ENCODE assay signal across 16 cellular contexts in genomic region chr20:48849779-48850178, GRCh38. TPM values are rescaled to one million over a fixed set of nuclear protein-coding genes. Genes with fewer than 3 reads are reported as not detected.
DNase-seq lines count a peak whose midpoint lies in the region; ATAC-seq and TF ChIP-seq lines count a peak whose summit lies in the region.
"Had no signal": no experiment of that assay in that cellular context is flagged by ENCODE, and none has a peak within 500 bp of the region (broad histone marks: within the 10 kb centered on the region; RNA-seq: fewer than 3 reads in every experiment).

No MANE protein-coding gene starts in this region.

- POLR2A ChIA-PET in HEK293 (lab: Yijun Ruan, JAX), result no interaction called here

- no peaks in the 10 kb centered on the region for H3K9me3 ChIP-seq in HEK293 (ENCODE audit: control insufficient read depth, insufficient read depth, low read depth, low read length)
- peaks cover 12% of the 10 kb centered on the region for H3K9me3 ChIP-seq in endodermal cell (ENCODE audit: control insufficient read depth, low read length)

- no peaks in the 10 kb centered on the region for H3K27me3 Mint-ChIP-seq in activated T-helper 17 cell treated with anti-CD3 and anti-CD28 coated beads, Interleukin-2, amount 50 U/mL, for 72 hours
- peaks cover 9% of the 10 kb centered on the region for H3K27me3 Mint-ChIP-seq in endodermal cell (ENCODE audit: insufficient read depth)
- H3K27me3 Mint-ChIP-seq: IgD-negative memory B cell had no signal

- H3K9ac ChIP-seq in endodermal cell (ENCODE audit: extremely low read depth, low read length, poor library complexity, severe bottlenecking), result no peak overlapping the region

- H3K36me3 ChIP-seq in HEK293 (ENCODE audit: control insufficient read depth in 2 of 2, insufficient read depth in 1 of 2, low read length in 2 of 2) (no peaks in the 10 kb centered on the region), endodermal cell (ENCODE audit: control insufficient read depth, insufficient read depth, low read length) (no peaks in the 10 kb centered on the region)

- CTCF ChIA-PET in HEK293 (lab: Yijun Ruan, JAX), result interaction anchor here (0.6 kb wide), 1 partner anchor 1186 kb away, joined by 3 read pairs; no protein-coding TSS in a partner anchor

- H3K4me3 ChIP-seq in HEK293 (ENCODE audit: low read depth, low read length), result no peak overlapping the region
- no peak overlapping the region for H3K4me3 ChIP-seq in endodermal cell (ENCODE audit: low read length)

- no peak for ATAC-seq in activated T-helper 17 cell treated with anti-CD3 and anti-CD28 coated beads, Interleukin-2, amount 50 U/mL, for 72 hours (replicated peaks)
- no peak for ATAC-seq in stimulated activated effector memory CD8-positive, alpha-beta T cell treated with anti-CD3 and anti-CD28 coated beads, Interleukin-12 subunit alpha, Interleukin-12 subunit beta, amount 100 ng/mL, for 72 hours
- ATAC-seq: CD8-positive, alpha-beta T cell had no signal

- DNase-seq in endodermal cell (no peak), mesenteric fat pad (ENCODE audit: low spot score) (no peak), NCI-H1694 treated with DMSO at 0.1 percent for 48 hours (lab: John Stamatoyannopoulos, UW) (no peak), Ammon's horn (ENCODE audit: low spot score) (no peak)
- DNase-seq in stimulated activated effector memory CD8-positive, alpha-beta T cell treated with anti-CD3 and anti-CD28 coated beads, Interleukin-12 subunit alpha, Interleukin-12 subunit beta, amount 100 ng/mL, for 72 hours (ENCODE audit: low spot score in 2 of 2), result no peak
- DNase-seq: CD8-positive, alpha-beta T cell; DND-41; HCEC 1CT; Karpas-422; NCI-H1694; NCI-H2081 treated with DMSO at 0.1 percent for 48 hours; NCI-H526 treated with DMSO at 0.1 percent for 48 hours; Right ventricle myocardium superior had no signal

- H3K27me3 ChIP-seq in endodermal cell (ENCODE audit: control insufficient read depth, insufficient read depth, low read length, poor library complexity, severe bottlenecking), result no peaks in the 10 kb centered on the region

- H3K27ac Mint-ChIP-seq in activated T-helper 17 cell treated with anti-CD3 and anti-CD28 coated beads, Interleukin-2, amount 50 U/mL, for 72 hours, result peak overlapping the region; percentile 1
- H3K27ac Mint-ChIP-seq in endodermal cell, result peak overlapping the region; percentile 6
- H3K27ac Mint-ChIP-seq in stimulated activated effector memory CD8-positive, alpha-beta T cell treated with anti-CD3 and anti-CD28 coated beads, Interleukin-12 subunit alpha, Interleukin-12 subunit beta, amount 100 ng/mL, for 72 hours, result peak overlapping the region; percentile 78
- H3K27ac Mint-ChIP-seq: CD8-positive, alpha-beta T cell had no signal

- H3K27ac ChIP-seq in HEK293 (ENCODE audit: extremely low read depth, low read depth, low read length), result no peak overlapping the region
- H3K27ac ChIP-seq in endodermal cell (ENCODE audit: low read depth, low read length), result no peak overlapping the region

- H3K4me1 Mint-ChIP-seq in activated T-helper 17 cell treated with anti-CD3 and anti-CD28 coated beads, Interleukin-2, amount 50 U/mL, for 72 hours, result peaks cover 16% of the 10 kb centered on the region
- H3K4me1 Mint-ChIP-seq in endodermal cell, result peaks cover 34% of the 10 kb centered on the region
- H3K4me1 Mint-ChIP-seq in stimulated activated effector memory CD8-positive, alpha-beta T cell treated with anti-CD3 and anti-CD28 coated beads, Interleukin-12 subunit alpha, Interleukin-12 subunit beta, amount 100 ng/mL, for 72 hours, result peaks cover 20% of the 10 kb centered on the region

- TF ChIP-seq CTCF in HEK293 (tag by site-specific recombination; IDR thresholded peaks at IDR 0.05) (no peak), endodermal cell (conservative IDR thresholded peaks at IDR 0.05) (no peak)

- peaks cover 7% of the 10 kb centered on the region for H3K36me3 Mint-ChIP-seq in activated T-helper 17 cell treated with anti-CD3 and anti-CD28 coated beads, Interleukin-2, amount 50 U/mL, for 72 hours (ENCODE audit: low read depth)
- no peaks in the 10 kb centered on the region for H3K36me3 Mint-ChIP-seq in endodermal cell (ENCODE audit: low read depth)
- no peaks in the 10 kb centered on the region for H3K36me3 Mint-ChIP-seq in stimulated activated effector memory CD8-positive, alpha-beta T cell treated with anti-CD3 and anti-CD28 coated beads, Interleukin-12 subunit alpha, Interleukin-12 subunit beta, amount 100 ng/mL, for 72 hours
- H3K36me3 Mint-ChIP-seq: CD8-positive, alpha-beta T cell had no signal

- H3K9me3 Mint-ChIP-seq in activated T-helper 17 cell treated with anti-CD3 and anti-CD28 coated beads, Interleukin-2, amount 50 U/mL, for 72 hours, result no peaks in the 10 kb centered on the region
- no peaks in the 10 kb centered on the region for H3K9me3 Mint-ChIP-seq in endodermal cell
- peaks cover 6% of the 10 kb centered on the region for H3K9me3 Mint-ChIP-seq in stimulated activated effector memory CD8-positive, alpha-beta T cell treated with anti-CD3 and anti-CD28 coated beads, Interleukin-12 subunit alpha, Interleukin-12 subunit beta, amount 100 ng/mL, for 72 hours
- H3K9me3 Mint-ChIP-seq: CD8-positive, alpha-beta T cell; IgD-negative memory B cell had no signal

- H3K4me1 ChIP-seq in HEK293 (ENCODE audit: control insufficient read depth, insufficient read depth, low read length) (no peaks in the 10 kb centered on the region), endodermal cell (ENCODE audit: control insufficient read depth, insufficient read depth, low read length) (peaks cover 12% of the 10 kb centered on the region)

- H3K4me3 Mint-ChIP-seq in activated T-helper 17 cell treated with anti-CD3 and anti-CD28 coated beads, Interleukin-2, amount 50 U/mL, for 72 hours, result no peak overlapping the region
- no peak overlapping the region for H3K4me3 Mint-ChIP-seq in endodermal cell
- H3K4me3 Mint-ChIP-seq in stimulated activated effector memory CD8-positive, alpha-beta T cell treated with anti-CD3 and anti-CD28 coated beads, Interleukin-12 subunit alpha, Interleukin-12 subunit beta, amount 100 ng/mL, for 72 hours, result no peak overlapping the region
- H3K4me3 Mint-ChIP-seq: CD8-positive, alpha-beta T cell; IgD-negative memory B cell had no signal

TF ChIP-seq in HEK293, 187 proteins besides CTCF, POLR2A, EP300 and RAD21:
- no peak for TF ChIP-seq ZNF558 (tag by site-specific recombination; IDR thresholded peaks at IDR 0.05)
- TF ChIP-seq WT1 (tag by site-specific recombination; IDR thresholded peaks at IDR 0.05), result no peak
- no peak for TF ChIP-seq ZNF596 (tag by site-specific recombination; IDR thresholded peaks at IDR 0.05)
- TF ChIP-seq ZNF132 (tag by site-specific recombination; IDR thresholded peaks at IDR 0.05; ENCODE audit: borderline replicate concordance), result no peak
- TF ChIP-seq ZNF211 (tag by site-specific recombination; IDR thresholded peaks at IDR 0.05; ENCODE audit: low read depth), result no peak
- TF ChIP-seq ZNF768 (tag by site-specific recombination; IDR thresholded peaks at IDR 0.05), result peak; percentile 70
- no peak for TF ChIP-seq BCL6B (tag by site-specific recombination; IDR thresholded peaks at IDR 0.05)
- TF ChIP-seq ZNF549 (tag by site-specific recombination; IDR thresholded peaks at IDR 0.05), result no peak

RNA-seq across cellular contexts. Expression of gene PREX1, which starts 22.0 kb away (rescaled TPM):
- total RNA-seq in activated T-helper 17 cell treated with anti-CD3 and anti-CD28 coated beads, Interleukin-2, amount 50 U/mL, for 72 hours, result 100 to 1,000 TPM in 1 of 2 donors, 10 to 100 TPM in 1; 96.1 to 111 TPM
- total RNA-seq in endodermal cell (10 to 100 TPM; 65.3 to 70.5 TPM), mesenteric fat pad (44.0 TPM)
- polyA plus RNA-seq in endodermal cell (2013, experiment 1 of 2), result 74.2 TPM
- polyA plus RNA-seq in endodermal cell (2013, experiment 2 of 2), result 71.0 TPM

Comparison
In these comparisons a context has a peak if more than half of its experiments do, and no peak if none do; other contexts are left out.
1. H3K27ac Mint-ChIP-seq: peak in every context shown above with its lines; median percentile 78 in stimulated activated effector memory CD8-positive, alpha-beta T cell treated with anti-CD3 and anti-CD28 coated beads, Interleukin-12 subunit alpha, Interleukin-12 subunit beta, amount 100 ng/mL, for 72 hours; 6 in endodermal cell; 1 in activated T-helper 17 cell treated with anti-CD3 and anti-CD28 coated beads, Interleukin-2, amount 50 U/mL, for 72 hours.